In the genomic region with DNA sequence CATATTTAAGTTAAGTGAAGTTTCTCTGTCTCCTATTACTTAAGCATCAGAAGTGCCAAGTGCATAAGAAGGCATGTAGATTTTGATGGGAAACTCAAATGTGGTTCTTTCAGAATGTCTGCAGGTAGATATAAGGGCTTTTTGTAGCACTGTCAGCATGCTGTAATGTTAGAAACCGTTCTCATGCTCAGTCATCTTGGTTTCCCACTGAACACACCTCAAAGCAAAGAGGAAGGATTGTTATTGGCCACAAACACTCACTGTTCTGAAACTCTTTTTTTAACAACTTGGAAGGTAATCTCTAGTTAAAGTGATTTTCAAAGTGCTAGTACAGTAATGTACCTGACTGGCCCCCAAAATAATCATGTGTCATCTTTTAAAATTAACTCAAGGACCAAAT, we compare ENCODE assay signal across 18 cellular contexts.
A peak's percentile ranks its signal among the peaks of the same experiment; 100 is the strongest.
DNase-seq lines count a peak whose midpoint lies in the region; ATAC-seq, FAIRE-seq and TF ChIP-seq lines count a peak whose summit lies in the region.
"Had no signal": no experiment of that assay in that cellular context is flagged by ENCODE, and none has a peak within 500 bp of the region (broad histone marks: within the 10 kb centered on the region; RNA-seq: fewer than 3 reads in every experiment).

No MANE protein-coding gene starts in this region.

- H3K9me3 ChIP-seq in MM.1S (replicated peaks; ENCODE audit: insufficient read depth, low read length) (no peaks in the 10 kb centered on the region), GM12878 (replicated peaks; ENCODE audit: control insufficient read depth, insufficient read depth, low read length) (no peaks in the 10 kb centered on the region)
- H3K9me3 ChIP-seq: BLaER1, Caco-2 had no signal

- H3K4me2 ChIP-seq in MM.1S (ENCODE audit: low read depth, low read length) (peak overlapping the region; percentile 16; the same call in 1 of the 2 replicates), GM12878 (ENCODE audit: control insufficient read depth, insufficient read depth) (no peak overlapping the region)
- H3K4me2 ChIP-seq: BLaER1, GM23338 had no signal

- WGBS in GM12878 (ENCODE audit: insufficient coverage, insufficient replicate concordance, low lambda C conversion rate, missing lambda C conversion rate) = 5% methylated on average over 1 of the region's 1 CpG

- H3K4me1 ChIP-seq in MM.1S (ENCODE audit: low read length) = peaks cover 7% of the 10 kb centered on the region
- H3K4me1 ChIP-seq in GM12878 (ENCODE audit: control insufficient read depth, insufficient read depth, low read length) = no peaks in the 10 kb centered on the region
- H3K4me1 ChIP-seq: Caco-2 had no signal

- H3K36me3 ChIP-seq in MM.1S (replicated peaks; ENCODE audit: insufficient read depth, low read length) (no peaks in the 10 kb centered on the region), GM12878 (ENCODE audit: control insufficient read depth in 2 of 2, insufficient read depth in 2 of 2, low read length in 1 of 2) (no peaks in the 10 kb centered on the region)
- H3K36me3 ChIP-seq: BLaER1 had no signal

- H4K20me1 ChIP-seq in MM.1S (ENCODE audit: insufficient read depth, low read length) (no peaks in the 10 kb centered on the region), GM12878 (ENCODE audit: control insufficient read depth, insufficient read depth) (no peaks in the 10 kb centered on the region)
- H4K20me1 ChIP-seq: BLaER1 had no signal

- H3K9me3 Mint-ChIP-seq in activated T-cell treated with anti-CD3 and anti-CD28 coated beads, Interleukin-2, amount 50 U/mL, for 72 hours = no peaks in the 10 kb centered on the region
- H3K9me3 Mint-ChIP-seq: GM23338, H9, IgD-negative memory B cell had no signal

- no peaks in the 10 kb centered on the region for H3K9me2 ChIP-seq in MM.1S (replicated peaks; ENCODE audit: insufficient read depth, low read length)

- H3K4me3 ChIP-seq in MM.1S (ENCODE audit: low read length) (no peak overlapping the region), GM12878 (no peak overlapping the region)
- H3K4me3 ChIP-seq: BLaER1, GM23338 had no signal

- in situ Hi-C loops in GM12878 (cut with MboI) = no loop called here

- peaks cover 6% of the 10 kb centered on the region for H3K27me3 Mint-ChIP-seq in activated T-cell treated with anti-CD3 and anti-CD28 coated beads, Interleukin-2, amount 50 U/mL, for 72 hours (ENCODE audit: low read depth)

- H3K27me3 ChIP-seq in MM.1S (replicated peaks; ENCODE audit: insufficient read depth, low read length) (no peaks in the 10 kb centered on the region), GM12878 (replicated peaks in 1 of 2; ENCODE audit: control insufficient read depth in 2 of 2, insufficient read depth in 2 of 2, low read length in 1 of 2) (no peaks in the 10 kb centered on the region)
- H3K27me3 ChIP-seq: BLaER1 had no signal

- intact Hi-C loops in GM12878 (cut with micrococcal nuclease; ENCODE audit: unreplicated experiment) = loop anchor here (5.0 kb wide), 1 partner anchor 514 kb away; no protein-coding TSS in a partner anchor

- SMC1A ChIA-PET in GM12878 (lab: Charles Lee; ENCODE audit: uncharacterized antibody, unreplicated experiment) = no interaction called here

- no peaks in the 10 kb centered on the region for H3K36me3 Mint-ChIP-seq in activated T-cell treated with anti-CD3 and anti-CD28 coated beads, Interleukin-2, amount 50 U/mL, for 72 hours (ENCODE audit: insufficient read depth in 2 of 2)
- H3K36me3 Mint-ChIP-seq: CD8-positive, alpha-beta memory T cell had no signal

- POLR2A ChIA-PET in GM12878 (lab: Charles Lee) = no interaction called here

- BruUV-seq in GM12878 (replicated peaks; lab: Mats Ljungman, UMichigan) = no TSS peak

- H3K9ac ChIP-seq in MM.1S (ENCODE audit: low read length) (no peak overlapping the region), GM12878 (ENCODE audit: control insufficient read depth, insufficient read depth, low read length) (no peak overlapping the region)
- H3K9ac ChIP-seq: BLaER1 had no signal

- CTCF ChIA-PET in GM12878 (lab: Yijun Ruan, JAX) = no interaction called here

- no peaks in the 10 kb centered on the region for H3K79me2 ChIP-seq in MM.1S (ENCODE audit: low read length)
- H3K79me2 ChIP-seq in GM12878 (ENCODE audit: control insufficient read depth, insufficient read depth, low read length) = no peaks in the 10 kb centered on the region

- ATAC-seq in activated T-cell treated with anti-CD3 and anti-CD28 coated beads, Interleukin-2, amount 50 U/mL, for 72 hours (replicated peaks in 1 of 2) = peak; percentile 63 to 67
- ATAC-seq in GM12878 (peak; percentile 47), HG03039 (IDR thresholded peaks at IDR 0.05; ENCODE audit: unreplicated experiment) (no peak), HG03135 (IDR thresholded peaks at IDR 0.05; ENCODE audit: unreplicated experiment) (no peak)
- ATAC-seq: GM23338 had no signal

- TF ChIP-seq EP300 in GM12878 (IDR thresholded peaks at IDR 0.05; ENCODE audit: borderline replicate concordance in 1 of 2, control insufficient read depth in 1 of 2, low read depth in 2 of 2, low read length in 2 of 2) = no peak

- H3K27ac Mint-ChIP-seq in activated T-cell treated with anti-CD3 and anti-CD28 coated beads, Interleukin-2, amount 50 U/mL, for 72 hours = no peak overlapping the region
- H3K27ac Mint-ChIP-seq: CD8-positive, alpha-beta memory T cell; GM23338; IgD-negative memory B cell had no signal

- FAIRE-seq in GM12878 (lab: Jason Lieb, UNC) = no peak

- H2AFZ ChIP-seq in MM.1S (ENCODE audit: low read length) = no peak overlapping the region
- no peak overlapping the region for H2AFZ ChIP-seq in GM12878 (ENCODE audit: control insufficient read depth, low read depth, low read length)
- H2AFZ ChIP-seq: GM23338 had no signal

- peaks cover 4% of the 10 kb centered on the region for H3K4me1 Mint-ChIP-seq in activated T-cell treated with anti-CD3 and anti-CD28 coated beads, Interleukin-2, amount 50 U/mL, for 72 hours (ENCODE audit: low read depth)
- H3K4me1 Mint-ChIP-seq: CD8-positive, alpha-beta memory T cell; GM23338; H9; IgD-negative memory B cell had no signal

- H3K4me3 Mint-ChIP-seq in activated T-cell treated with anti-CD3 and anti-CD28 coated beads, Interleukin-2, amount 50 U/mL, for 72 hours = no peak overlapping the region
- H3K4me3 Mint-ChIP-seq: CD8-positive, alpha-beta memory T cell; GM23338; H9; IgD-negative memory B cell had no signal

- no peak for TF ChIP-seq CTCF in MM.1S (IDR thresholded peaks at IDR 0.05; ENCODE audit: low read length)
- no peak for TF ChIP-seq CTCF in GM12878 (IDR thresholded peaks at IDR 0.05 in 2 of 3, conservative IDR thresholded peaks at IDR 0.05 in 1 of 3; ENCODE audit: control insufficient read depth in 2 of 3, extremely low read depth in 1 of 3, insufficient read depth in 1 of 3, low read depth in 3 of 3, low read length in 3 of 3)

- peaks cover 5% of the 10 kb centered on the region; the same call in 1 of the 2 replicates for H3F3A ChIP-seq in MM.1S (ENCODE audit: insufficient read depth, low read length)

- TF ChIP-seq RAD21 in GM12878 (IDR thresholded peaks at IDR 0.05; ENCODE audit: insufficient read depth, low read depth, low read length) = no peak

- no peak for TF ChIP-seq POLR2A in GM12878 (IDR thresholded peaks at IDR 0.05; ENCODE audit: low read depth, low read length)

- H3K27ac ChIP-seq in MM.1S (ENCODE audit: low read length) (no peak overlapping the region; the same call in 1 of the 2 replicates), GM12878 (ENCODE audit: control insufficient read depth, insufficient read depth) (no peak overlapping the region)
- H3K27ac ChIP-seq: BLaER1 had no signal

- no peak for DNase-seq in activated T-cell treated with anti-CD3 and anti-CD28 coated beads, Interleukin-2, amount 50 U/mL, for 72 hours
- DNase-seq in activated T-cell treated with anti-CD3 and anti-CD28 coated beads, Interleukin-2, amount 50 U/mL, for 1 hour = no peak
- DNase-seq in MM.1S (peak; percentile 87), GM12878 (ENCODE audit: low read depth, low spot score) (no peak), NCI-H1436 (lab: John Stamatoyannopoulos, UW) (no peak)
- DNase-seq: 8988T; AML-193; Caco-2; CD8-positive, alpha-beta memory T cell; DND-41; GDM1; H9; KG1 had no signal

- RAD21 ChIA-PET in GM12878 (lab: Charles Lee; ENCODE audit: unreplicated experiment) = no interaction called here

TF ChIP-seq in GM12878, 131 proteins besides CTCF, POLR2A, EP300 and RAD21 (continues in another document):
- TF ChIP-seq RELA (IDR thresholded peaks at IDR 0.05; ENCODE audit: borderline replicate concordance, partially characterized antibody) = no peak
- no peak for TF ChIP-seq EZH2 (IDR thresholded peaks at IDR 0.05; ENCODE audit: borderline replicate concordance, control insufficient read depth, low read depth, low read length)
- TF ChIP-seq RUNX3 (IDR thresholded peaks at IDR 0.05; ENCODE audit: low read length) = no peak
- TF ChIP-seq YY1 (IDR thresholded peaks at IDR 0.05; ENCODE audit: low read depth, low read length) = no peak
- no peak for TF ChIP-seq ZSCAN29 (IDR thresholded peaks at IDR 0.05)
- TF ChIP-seq SUZ12 (IDR thresholded peaks at IDR 0.05; ENCODE audit: unreplicated experiment) = no peak
- no peak for TF ChIP-seq NR2F1 (conservative IDR thresholded peaks at IDR 0.05)
- TF ChIP-seq CREB1 (IDR thresholded peaks at IDR 0.05; ENCODE audit: low read depth) = no peak
- no peak for TF ChIP-seq BMI1 (IDR thresholded peaks at IDR 0.05; ENCODE audit: borderline replicate concordance)
- TF ChIP-seq NR2C1 (IDR thresholded peaks at IDR 0.05) = no peak
- no peak for TF ChIP-seq CHD4 (IDR thresholded peaks at IDR 0.05)
- TF ChIP-seq MYB (IDR thresholded peaks at IDR 0.05; ENCODE audit: borderline replicate concordance, low read depth, low read length) = no peak
- TF ChIP-seq, protein P1, sequence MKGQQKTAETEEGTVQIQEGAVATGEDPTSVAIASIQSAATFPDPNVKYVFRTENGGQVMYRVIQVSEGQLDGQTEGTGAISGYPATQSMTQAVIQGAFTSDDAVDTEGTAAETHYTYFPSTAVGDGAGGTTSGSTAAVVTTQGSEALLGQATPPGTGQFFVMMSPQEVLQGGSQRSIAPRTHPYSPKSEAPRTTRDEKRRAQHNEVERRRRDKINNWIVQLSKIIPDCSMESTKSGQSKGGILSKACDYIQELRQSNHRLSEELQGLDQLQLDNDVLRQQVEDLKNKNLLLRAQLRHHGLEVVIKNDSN (IDR thresholded peaks at IDR 0.05; ENCODE audit: borderline replicate concordance, extremely low read length, insufficient read depth, low read depth, low read length) = no peak
- no peak for TF ChIP-seq GATAD2B (conservative IDR thresholded peaks at IDR 0.05; ENCODE audit: low read depth)
- TF ChIP-seq KLF5 (IDR thresholded peaks at IDR 0.05; ENCODE audit: partially characterized antibody) = no peak
- TF ChIP-seq ASH2L (IDR thresholded peaks at IDR 0.05; ENCODE audit: borderline replicate concordance, low read depth) = no peak
- TF ChIP-seq TARDBP (IDR thresholded peaks at IDR 0.05; ENCODE audit: borderline replicate concordance) = no peak

Comparison
In these comparisons a context has a peak if more than half of its experiments do, and no peak if none do; other contexts are left out.
1. ATAC-seq: peak in activated T-cell treated with anti-CD3 and anti-CD28 coated beads, Interleukin-2, amount 50 U/mL, for 72 hours (2 of 2) and GM12878 (single experiment); none in HG03039 (single experiment) and HG03135 (single experiment).